ENCODE assay signal across 8 cellular contexts in the genomic region with DNA sequence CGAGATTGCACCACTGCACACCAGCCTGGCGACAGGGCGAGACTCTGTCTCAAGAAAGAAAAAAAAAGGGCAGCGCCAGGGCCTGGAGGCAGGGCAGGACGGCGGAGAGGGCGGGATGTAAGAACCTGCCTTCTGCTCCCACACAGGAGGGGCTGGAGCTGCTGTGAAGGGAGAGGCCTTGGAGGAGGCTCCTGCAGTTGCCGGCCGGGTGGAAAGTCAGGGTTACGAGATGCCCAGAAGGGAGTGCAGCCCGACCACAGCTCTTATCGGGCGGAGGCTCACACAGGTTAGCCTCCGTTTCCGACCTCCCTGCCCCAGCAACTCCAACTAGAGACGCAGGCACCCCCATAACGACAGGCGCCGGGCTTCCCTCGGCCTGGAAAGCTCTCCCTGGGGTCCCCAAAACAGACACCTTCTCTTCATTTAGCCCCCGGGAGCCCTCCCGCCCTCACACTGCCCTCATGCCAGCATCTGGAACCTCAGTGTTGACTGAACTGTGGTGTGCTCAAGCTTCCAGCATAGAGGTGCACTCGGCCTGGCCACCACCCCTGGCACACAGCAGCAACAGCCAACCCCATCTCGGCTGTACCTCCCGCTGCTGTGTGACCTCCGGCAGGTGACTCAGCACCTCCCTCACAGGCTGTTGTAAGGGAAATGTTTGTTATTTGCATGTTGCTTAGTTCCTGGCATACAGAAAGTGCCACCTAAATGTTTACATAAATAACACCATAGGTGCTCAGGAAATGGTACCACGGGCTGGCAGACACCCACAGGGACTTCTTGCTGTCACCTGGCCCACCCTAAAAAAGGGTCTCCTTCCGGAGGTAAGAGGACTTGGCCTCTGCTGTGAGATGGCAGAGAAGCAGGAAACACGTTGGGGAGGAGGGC. TPM values are rescaled to one million over a fixed set of nuclear protein-coding genes. Genes with fewer than 3 reads are reported as not detected.
DNase-seq lines count a peak whose midpoint lies in the region; ATAC-seq and TF ChIP-seq lines count a peak whose summit lies in the region.

No MANE protein-coding gene starts in this region.

- H3K9me3 ChIP-seq in AG04450 (ENCODE audit: control insufficient read depth, insufficient read depth, low read length): peaks cover 10% of the 10 kb centered on the region; the same call in 1 of the 2 replicates

- no peak for TF ChIP-seq CTCF in AG04450 (IDR thresholded peaks at IDR 0.05; ENCODE audit: low read depth, low read length)
- TF ChIP-seq CTCF in endothelial cell (IDR thresholded peaks at IDR 0.05; ENCODE audit: unreplicated experiment): no peak
- TF ChIP-seq CTCF in nephron (IDR thresholded peaks at IDR 0.05; ENCODE audit: unreplicated experiment in 3 of 3): no peak

- H3K27me3 ChIP-seq in AG04450 (ENCODE audit: control insufficient read depth, insufficient read depth, low read length): peaks cover 38% of the 10 kb centered on the region

- CTCF ChIA-PET in AG04450 (lab: Charles Lee): no interaction called here

- H3K36me3 Mint-ChIP-seq in IgD-negative memory B cell: no peaks in the 10 kb centered on the region
- peaks cover 3% of the 10 kb centered on the region for H3K36me3 Mint-ChIP-seq in endothelial cell (ENCODE audit: low read depth, unreplicated experiment)
- no peaks in the 10 kb centered on the region for H3K36me3 Mint-ChIP-seq in nephron (ENCODE audit: low read depth)

- H3K27ac Mint-ChIP-seq in IgD-negative memory B cell: peak overlapping the region in 1 of 3 donors; percentile 37
- H3K27ac Mint-ChIP-seq in endothelial cell (ENCODE audit: unreplicated experiment): peak overlapping the region; percentile 48
- no peak overlapping the region for H3K27ac Mint-ChIP-seq in nephron

- H3K9me3 Mint-ChIP-seq in IgD-negative memory B cell (no peaks in the 10 kb centered on the region), endothelial cell (ENCODE audit: unreplicated experiment) (no peaks in the 10 kb centered on the region), nephron (no peaks in the 10 kb centered on the region)

- H3K27ac ChIP-seq in AG04450 (ENCODE audit: low read depth, low read length): no peak overlapping the region

- POLR2A ChIA-PET in AG04450 (lab: Yijun Ruan, JAX): no interaction called here

- DNase-seq in AG04450 (ENCODE audit: low read depth, low spot score): no peak
- DNase-seq in activated CD4-positive, alpha-beta T cell treated with anti-CD3 and anti-CD28 coated beads for 4 hours: peak; percentile 37 to 46
- DNase-seq in endothelial cell (ENCODE audit: low spot score): no peak
- no peak for DNase-seq in SKM-1 (lab: John Stamatoyannopoulos, UW; ENCODE audit: unreplicated experiment)

- peak overlapping the region; percentile 59 for H3K4me3 ChIP-seq in AG04450 (ENCODE audit: low read depth, low read length)

- peaks cover 41% of the 10 kb centered on the region for H3K27me3 Mint-ChIP-seq in IgD-negative memory B cell
- H3K27me3 Mint-ChIP-seq in endothelial cell (ENCODE audit: unreplicated experiment): peaks cover 16% of the 10 kb centered on the region
- H3K27me3 Mint-ChIP-seq in nephron (ENCODE audit: low read depth): peaks cover 73% of the 10 kb centered on the region

- ATAC-seq in GM19463 (IDR thresholded peaks at IDR 0.05; ENCODE audit: unreplicated experiment) (no peak), GM19395 (IDR thresholded peaks at IDR 0.05; ENCODE audit: unreplicated experiment) (no peak)

- H3K4me3 Mint-ChIP-seq in IgD-negative memory B cell (peak overlapping the region; percentile 31 to 87 (median 70)), endothelial cell (ENCODE audit: unreplicated experiment) (peak overlapping the region; percentile 80), nephron (peak overlapping the region in 2 of 3 experiments; percentile 23 to 52)

- H3K4me1 Mint-ChIP-seq in IgD-negative memory B cell (peaks cover 0 to 10% (median 1%) of the 10 kb centered on the region in 3 donors), endothelial cell (ENCODE audit: unreplicated experiment) (peaks cover 5% of the 10 kb centered on the region), nephron (peaks cover 13% of the 10 kb centered on the region)

RNA-seq across cellular contexts. Expression of gene PLPP2, which starts 1.3 kb away (rescaled TPM):
- 3.9 and 7.5 TPM in 2 replicates for polyA plus RNA-seq in AG04450 (2011; rRNA removed)
- 2.6 and 3.1 TPM in 2 replicates for polyA minus RNA-seq in AG04450 (2011; rRNA and poly(A)+ RNA removed)
- 0.53 TPM for polyA plus RNA-seq in IgD-negative memory B cell
- total RNA-seq in endothelial cell (ENCODE audit: unreplicated experiment): 26.2 TPM

RNA-seq across cellular contexts. Expression of gene MIER2, which starts 54.7 kb away (rescaled TPM):
- polyA plus RNA-seq in AG04450 (2011; rRNA removed) (14.5 and 25.5 TPM in 2 replicates), IgD-negative memory B cell (7.5 TPM)
- polyA minus RNA-seq in AG04450 (2011; rRNA and poly(A)+ RNA removed): 73.8 and 94.2 TPM in 2 replicates
- 44.1 TPM for total RNA-seq in endothelial cell (ENCODE audit: unreplicated experiment)

Comparison
In these comparisons a context has a peak if more than half of its experiments do, and no peak if none do; other contexts are left out.
1. DNase-seq: peak in activated CD4-positive, alpha-beta T cell treated with anti-CD3 and anti-CD28 coated beads for 4 hours (2 of 2); none in AG04450 (single experiment), endothelial cell (single experiment) and SKM-1 (single experiment).
2. Peak in every context shown above with its lines, with median percentiles within 50 percentile points of each other: H3K4me3 Mint-ChIP-seq.